20 cellular contexts compared by ENCODE assay signal in the genomic region with DNA sequence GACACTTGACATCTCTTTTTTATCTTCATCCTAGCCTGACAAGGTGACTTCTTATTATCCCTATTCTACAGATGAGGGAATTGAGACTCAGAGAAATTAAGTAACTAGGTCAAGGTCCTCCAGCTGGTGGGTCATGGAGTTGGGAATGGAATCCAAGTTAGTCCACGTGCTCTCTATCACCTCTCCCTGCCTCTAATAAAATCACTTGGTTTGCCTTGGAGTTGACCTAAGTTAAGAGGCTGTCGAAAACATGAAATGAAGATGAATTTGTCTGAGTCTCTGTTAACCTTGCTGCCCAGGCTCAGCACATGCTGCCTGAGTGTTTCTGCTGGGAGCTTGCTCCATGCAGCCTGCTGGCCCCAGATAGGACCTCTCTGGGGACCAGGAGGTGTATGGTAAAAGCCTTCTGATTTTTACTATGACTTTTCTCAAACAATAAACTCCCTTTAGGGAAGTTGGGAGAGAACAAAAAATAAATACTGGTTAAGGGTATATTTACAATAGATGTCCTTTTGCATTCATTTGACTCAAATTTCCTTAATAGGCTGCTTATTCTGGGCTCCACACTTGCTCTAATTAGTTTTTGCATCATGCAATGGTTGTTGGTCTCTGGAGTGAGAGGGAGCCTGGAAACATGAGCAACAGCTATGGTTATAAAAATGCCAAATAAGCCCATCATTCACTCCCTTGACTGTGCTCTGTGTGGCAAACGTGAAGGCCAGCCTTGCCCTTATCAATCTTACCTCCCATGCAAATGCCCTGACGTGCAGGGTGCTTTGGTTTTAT.
DNase-seq lines count a peak whose midpoint lies in the region; ATAC-seq, FAIRE-seq and TF ChIP-seq lines count a peak whose summit lies in the region.
"Had no signal": no experiment of that assay in that cellular context is flagged by ENCODE, and none has a peak within 500 bp of the region (broad histone marks: within the 10 kb centered on the region; RNA-seq: fewer than 3 reads in every experiment).

No MANE protein-coding gene starts in this region.

- no peak overlapping the region for H2BK120ac ChIP-seq in H1 (replicated peaks; ENCODE audit: low read depth, low read length)

- TF ChIP-seq EP300 in H1 (IDR thresholded peaks at IDR 0.05; ENCODE audit: borderline replicate concordance in 1 of 2, low read depth in 2 of 2, low read length in 2 of 2), result no peak

- no peaks in the 10 kb centered on the region for H3K23me2 ChIP-seq in H1 (ENCODE audit: low read depth, low read length)

- peaks cover 50% of the 10 kb centered on the region for H3K4me1 Mint-ChIP-seq in nephron progenitor cell
- no peaks in the 10 kb centered on the region for H3K4me1 Mint-ChIP-seq in activated CD4-positive, alpha-beta memory T cell treated with anti-CD3 and anti-CD28 coated beads for 36 hours (ENCODE audit: low read depth)

- no peak overlapping the region for H2AFZ ChIP-seq in H1 (ENCODE audit: low read length)
- H2AFZ ChIP-seq: GM23248 had no signal

- POLR2A ChIA-PET in H1 (lab: Charles Lee; ENCODE audit: partially characterized antibody), result no interaction called here
- POLR2A ChIA-PET in activated CD4-positive, alpha-beta memory T cell treated with anti-CD3 and anti-CD28 coated beads for 36 hours (lab: Charles Lee), result no interaction called here

- no peaks in the 10 kb centered on the region for H3K79me2 ChIP-seq in H1 (ENCODE audit: control insufficient read depth in 1 of 2, insufficient read depth in 2 of 2, low read length in 2 of 2)

- 0 out of 2 replicates have a peak overlapping the region, but pooled peaks have one; percentile 51 for H2BK20ac ChIP-seq in H1 (ENCODE audit: low read length)

- no peak overlapping the region for H3K27ac ChIP-seq in H1 (ENCODE audit: low read depth, low read length)
- H3K27ac ChIP-seq: GM23248, HL-60 had no signal

- H3K79me1 ChIP-seq in H1 (ENCODE audit: low read depth, low read length), result no peaks in the 10 kb centered on the region

- WGBS in H1 (ENCODE audit: extremely low coverage in 1 of 2, insufficient coverage in 1 of 2, insufficient read length in 1 of 2, insufficient replicate concordance in 2 of 2, low coverage in 1 of 2, low lambda C conversion rate in 2 of 2, missing lambda C conversion rate in 1 of 2), 2 experiments, result 70% methylated on average over 4 of the region's 4 CpGs; no CpG with 5 or more reads in 1 of the 2 experiments

- H3K4ac ChIP-seq in H1 (replicated peaks; ENCODE audit: insufficient read length, low read depth, low read length), result no peak overlapping the region

- peaks cover 7% of the 10 kb centered on the region for H3K27me3 Mint-ChIP-seq in nephron progenitor cell (ENCODE audit: low read depth, poor library complexity)
- H3K27me3 Mint-ChIP-seq in activated CD4-positive, alpha-beta memory T cell treated with anti-CD3 and anti-CD28 coated beads for 36 hours, result peaks cover 8% of the 10 kb centered on the region

- H3K36me3 ChIP-seq in H1 (ENCODE audit: control insufficient read depth in 2 of 4, insufficient read depth in 4 of 4, low read length in 3 of 4), result no peaks in the 10 kb centered on the region

- no peak overlapping the region for H4K5ac ChIP-seq in H1 (ENCODE audit: insufficient read length, low read depth, low read length)

- H4K8ac ChIP-seq in H1 (ENCODE audit: extremely low read depth, insufficient read depth, low read length), result no peak overlapping the region

- no peak overlapping the region for H2BK12ac ChIP-seq in H1 (ENCODE audit: low read depth, low read length)

- no peaks in the 10 kb centered on the region for H3K9me3 ChIP-seq in H1 (ENCODE audit: insufficient read depth in 2 of 2, low read depth in 1 of 2, low read length in 1 of 2)

- ATAC-seq in Right ventricle myocardium inferior, result peak; percentile 31
- ATAC-seq: Panc1 had no signal

- H4K20me1 ChIP-seq in H1 (replicated peaks in 1 of 2; ENCODE audit: control insufficient read depth in 1 of 2, insufficient read depth in 2 of 2, low read length in 2 of 2), result no peaks in the 10 kb centered on the region

- no peak overlapping the region for H2BK15ac ChIP-seq in H1 (ENCODE audit: low read length)

- no peak overlapping the region for H3K23ac ChIP-seq in H1 (ENCODE audit: insufficient read length)

- TF ChIP-seq CTCF in H1 (IDR thresholded peaks at IDR 0.05; ENCODE audit: control extremely low read depth in 1 of 3, insufficient read depth in 1 of 3, low read depth in 1 of 3, low read length in 3 of 3) (no peak), nephron progenitor cell (IDR thresholded peaks at IDR 0.05) (no peak)

- intact Hi-C loops in Right ventricle myocardium inferior (cut with DNase I) (no loop called here), cardiac septum (cut with DNase I) (no loop called here)
- intact Hi-C loops in activated CD4-positive, alpha-beta memory T cell treated with anti-CD3 and anti-CD28 coated beads for 36 hours (cut with micrococcal nuclease), result no loop called here

- H3K18ac ChIP-seq in H1 (ENCODE audit: extremely low read depth, low read length), result no peak overlapping the region

- FAIRE-seq in H1 (lab: Jason Lieb, UNC), result no peak
- FAIRE-seq: G401.6, GM12892 had no signal

- no peak overlapping the region for H3K14ac ChIP-seq in H1 (ENCODE audit: insufficient read length)

- TF ChIP-seq RAD21 in H1 (IDR thresholded peaks at IDR 0.05 in 1 of 2, conservative IDR thresholded peaks at IDR 0.05 in 1 of 2; ENCODE audit: low read depth in 2 of 2, low read length in 2 of 2), result no peak

- peak overlapping the region; percentile 25 for H3K4me3 Mint-ChIP-seq in nephron progenitor cell
- no peak overlapping the region for H3K4me3 Mint-ChIP-seq in activated CD4-positive, alpha-beta memory T cell treated with anti-CD3 and anti-CD28 coated beads for 36 hours

- no peak overlapping the region for H3K4me3 ChIP-seq in H1 (ENCODE audit: extremely low read depth in 1 of 4, insufficient read depth in 2 of 4, low read depth in 3 of 4, low read length in 4 of 4)
- H3K4me3 ChIP-seq: GM23248 had no signal

- no peak overlapping the region for H3K56ac ChIP-seq in H1 (replicated peaks; ENCODE audit: insufficient read length, low read depth, low read length)

- H3K9me3 Mint-ChIP-seq in nephron progenitor cell, result no peaks in the 10 kb centered on the region
- H3K9me3 Mint-ChIP-seq in activated CD4-positive, alpha-beta memory T cell treated with anti-CD3 and anti-CD28 coated beads for 36 hours, result no peaks in the 10 kb centered on the region

- no peak overlapping the region for H3K4me2 ChIP-seq in H1 (ENCODE audit: insufficient read depth in 1 of 2, low read depth in 2 of 2, low read length in 2 of 2)

- no peak overlapping the region for H3K9ac ChIP-seq in H1 (replicated peaks in 1 of 4; ENCODE audit: extremely low read depth in 1 of 4, low read depth in 3 of 4, low read length in 3 of 4)
- H3K9ac ChIP-seq: GM23248 had no signal

- no peak overlapping the region for H2BK5ac ChIP-seq in H1 (ENCODE audit: low read depth, low read length)

- H3K27ac Mint-ChIP-seq in nephron progenitor cell, result peak overlapping the region; percentile 60
- H3K27ac Mint-ChIP-seq in activated CD4-positive, alpha-beta memory T cell treated with anti-CD3 and anti-CD28 coated beads for 36 hours, result no peak overlapping the region

- H3K27me3 ChIP-seq in H1 (replicated peaks in 1 of 4; ENCODE audit: control insufficient read depth in 3 of 4, extremely low read depth in 1 of 4, insufficient read depth in 3 of 4, low read length in 3 of 4), result no peaks in the 10 kb centered on the region

- no peak overlapping the region for H4K91ac ChIP-seq in H1 (replicated peaks; ENCODE audit: insufficient read length, low read length)

- no peak for TF ChIP-seq POLR2A in H1 (IDR thresholded peaks at IDR 0.05; ENCODE audit: control extremely low read depth in 1 of 2, low read depth in 2 of 2, low read length in 2 of 2)

- CTCF ChIA-PET in H1 (lab: Charles Lee; ENCODE audit: partially characterized antibody), result no interaction called here
- CTCF ChIA-PET in activated CD4-positive, alpha-beta memory T cell treated with anti-CD3 and anti-CD28 coated beads for 36 hours (lab: Charles Lee), result no interaction called here

- H3K36me3 Mint-ChIP-seq in nephron progenitor cell (ENCODE audit: low read depth), result no peaks in the 10 kb centered on the region
- H3K36me3 Mint-ChIP-seq in activated CD4-positive, alpha-beta memory T cell treated with anti-CD3 and anti-CD28 coated beads for 36 hours, result no peaks in the 10 kb centered on the region

- DNase-seq in Right ventricle myocardium inferior (ENCODE audit: missing footprints), result no peak
- DNase-seq in cardiac septum (ENCODE audit: low spot score), result no peak
- peak; percentile 92 for DNase-seq in NCI-H526 treated with DMSO at 0.1 percent for 48 hours (lab: John Stamatoyannopoulos, UW)
- DNase-seq in H1 (ENCODE audit: low read depth in 1 of 2, low spot score in 2 of 2), result no peak
- DNase-seq in nephron progenitor cell, result no peak
- DNase-seq in NCI-H345 (lab: John Stamatoyannopoulos, UW), result no peak
- DNase-seq in NCI-H1694 (lab: John Stamatoyannopoulos, UW), result no peak
- no peak for DNase-seq in activated CD4-positive, alpha-beta memory T cell treated with anti-CD3 and anti-CD28 coated beads for 36 hours
- DNase-seq: Calu3, DMS79, GM23248, KG1, NCI-H1092, NCI-H187, NCI-H524 treated with DMSO at 0.1 percent for 48 hours, SIG-M5 had no signal

- no peak overlapping the region for H2AK5ac ChIP-seq in H1 (ENCODE audit: low read depth, low read length)

- peaks cover 0 to 3% (median 0%) of the 10 kb centered on the region in 4 experiments; a peak in 1 of 7 replicates for H3K4me1 ChIP-seq in H1 (replicated peaks in 1 of 4; ENCODE audit: control insufficient read depth in 3 of 4, insufficient read depth in 4 of 4, low read length in 3 of 4)

TF ChIP-seq in H1, 55 proteins besides CTCF, POLR2A, EP300 and RAD21 (continues in another document):
- TF ChIP-seq RXRA (IDR thresholded peaks at IDR 0.05; ENCODE audit: insufficient read depth, low read depth, low read length), result no peak
- no peak for TF ChIP-seq CHD1 (IDR thresholded peaks at IDR 0.05; ENCODE audit: low read depth, low read length)
- TF ChIP-seq GTF2F1 (IDR thresholded peaks at IDR 0.05; ENCODE audit: borderline replicate concordance, low read depth, low read length), result no peak
- TF ChIP-seq KDM1A (IDR thresholded peaks at IDR 0.05; ENCODE audit: borderline replicate concordance, low read length), result no peak
- no peak for TF ChIP-seq CBX5 (IDR thresholded peaks at IDR 0.05; ENCODE audit: low read depth, low read length)
- no peak for TF ChIP-seq TAF1 (IDR thresholded peaks at IDR 0.05; ENCODE audit: low read depth, low read length)
- no peak for TF ChIP-seq SP1 (IDR thresholded peaks at IDR 0.05; ENCODE audit: low read depth, low read length)
